In genomic region chr1:232686346-232686745, GRCh38 we compare ENCODE assay signal across 14 cellular contexts.
"Had no signal": no experiment of that assay in that cellular context is flagged by ENCODE, and none has a peak within 500 bp of the region (broad histone marks: within the 10 kb centered on the region; RNA-seq: fewer than 3 reads in every experiment).

No MANE protein-coding gene starts in this region.

- ATAC-seq: activated CD4-positive, CD25-positive, alpha-beta regulatory T cell treated with anti-CD3 and anti-CD28 coated beads, Interleukin-2, amount 50 U/mL, for 24 hours; activated CD8-positive, alpha-beta memory T cell treated with anti-CD3 and anti-CD28 coated beads, Interleukin-2, amount 10 ng/mL, durations not matched to agents 7 days and 5 days; activated naive CD8-positive, alpha-beta T cell treated with anti-CD3 and anti-CD28 coated beads, Interleukin-2, amount 50 U/mL, for 24 hours; left lung had no signal

- H3K9me3 ChIP-seq: left lung, ovary had no signal

- H3K27ac ChIP-seq: coronary artery, left lung, ovary had no signal

- DNase-seq: activated CD4-positive, alpha-beta T cell treated with anti-CD3 and anti-CD28 coated beads, Interleukin-2, amount 50 U/mL, for 48 hours; activated CD8-positive, alpha-beta memory T cell treated with anti-CD3 and anti-CD28 coated beads, Interleukin-2, amount 10 ng/mL, durations not matched to agents 7 days and 5 days; activated naive CD4-positive, alpha-beta T cell treated with anti-CD3 and anti-CD28 coated beads for 36 hours; activated naive CD8-positive, alpha-beta T cell treated with anti-CD3 and anti-CD28 coated beads, Interleukin-2, amount 50 U/mL, for 24 hours; activated T-cell treated with anti-CD3 and anti-CD28 coated beads, Interleukin-2, amount 50 U/mL, for 1 hour; effector CD8-positive, alpha-beta T cell; left lung; mammary epithelial cell; naive B cell; ovary; stimulated activated CD4-positive, alpha-beta T cell treated with anti-CD3 and anti-CD28 coated beads, Interleukin-12 subunit alpha, Interleukin-12 subunit beta, amount 100 ng/mL, for 4 hours; stimulated activated CD4-positive, alpha-beta T cell treated with anti-CD3 and anti-CD28 coated beads, Interleukin-2, amount 100 ng/mL, for 24 hours had no signal

- H3K36me3 ChIP-seq: left lung, ovary had no signal

- H3K4me3 ChIP-seq: coronary artery, left lung, ovary had no signal

- H3K27me3 ChIP-seq: left lung, ovary had no signal

- H3K4me1 ChIP-seq: left lung had no signal
